In genomic region chr15:74593122-74593521, GRCh38 we compare ENCODE assay signal across 29 cellular contexts.
"Had no signal": no experiment of that assay in that cellular context is flagged by ENCODE, and none has a peak within 500 bp of the region (broad histone marks: within the 10 kb centered on the region; RNA-seq: fewer than 3 reads in every experiment).

No MANE protein-coding gene starts in this region.

- ATAC-seq: activated CD4-positive, CD25-positive, alpha-beta regulatory T cell treated with anti-CD3 and anti-CD28 coated beads, Interleukin-2, amount 50 U/mL, for 24 hours; activated CD8-positive, alpha-beta T cell treated with anti-CD3 and anti-CD28 coated beads, Interleukin-2, amount 10 ng/mL, durations not matched to agents 7 days and 5 days; foreskin keratinocyte; heart left ventricle; left colon; stimulated activated memory B cell treated with anti-CD40 and anti-IgM and Interleukin-4, amounts not matched to agents 10 μg/mL and 1 μg/mL and 100 μg/mL, for 72 hours; stimulated activated naive CD8-positive, alpha-beta T cell treated with anti-CD3 and anti-CD28 coated beads, Interleukin-15, amount 100 ng/mL, for 72 hours had no signal

- H3K27ac ChIP-seq: ascending aorta, esophagus muscularis mucosa, foreskin keratinocyte, heart left ventricle, ovary, sigmoid colon, WERI-Rb-1 had no signal

- DNase-seq: activated CD4-positive, alpha-beta T cell treated with anti-CD3 and anti-CD28 coated beads, Interleukin-2, amount 50 U/mL, for 1 hour; activated CD8-positive, alpha-beta T cell treated with anti-CD3 and anti-CD28 coated beads, Interleukin-2, amount 10 ng/mL, durations not matched to agents 7 days and 5 days; activated gamma-delta T cell; activated naive CD4-positive, alpha-beta T cell treated with anti-CD3 and anti-CD28 coated beads, Interleukin-2, amount 10 ng/mL, durations not matched to agents 7 days and 5 days; activated naive CD8-positive, alpha-beta T cell treated with anti-CD3 and anti-CD28 coated beads, Interleukin-2, amount 10 ng/mL, durations not matched to agents 7 days and 5 days; activated T-cell treated with anti-CD3 and anti-CD28 coated beads, Interleukin-2, amount 50 U/mL, for 1 hour; endodermal cell; foreskin keratinocyte; heart left ventricle; hypothalamus; immature natural killer cell; left colon; naive B cell; ovary; sigmoid colon; small intestine; stimulated activated CD4-positive, alpha-beta T cell treated with anti-CD3 and anti-CD28 coated beads, Interleukin-4, amount 100 ng/mL, for 24 hours; stimulated activated naive CD8-positive, alpha-beta T cell treated with anti-CD3 and anti-CD28 coated beads, Interleukin-15, amount 100 ng/mL, for 72 hours; substantia nigra; SW 1271; T-helper 9 cell; WERI-Rb-1 had no signal

- H3K4me3 ChIP-seq: ascending aorta, esophagus muscularis mucosa, heart left ventricle, ovary, sigmoid colon had no signal

- H3K27me3 ChIP-seq: ascending aorta, esophagus muscularis mucosa, foreskin keratinocyte, heart left ventricle, ovary, sigmoid colon had no signal

- H3K9me3 Mint-ChIP-seq: activated naive CD4-positive, alpha-beta T cell treated with anti-CD3 and anti-CD28 coated beads, Interleukin-2, amount 10 ng/mL, durations not matched to agents 7 days and 5 days; activated naive CD8-positive, alpha-beta T cell treated with anti-CD3 and anti-CD28 coated beads, Interleukin-2, amount 10 ng/mL, durations not matched to agents 7 days and 5 days; endodermal cell; immature natural killer cell; naive B cell; stimulated activated memory B cell treated with anti-CD40 and anti-IgM and Interleukin-4, amounts not matched to agents 10 μg/mL and 1 μg/mL and 100 μg/mL, for 72 hours; stimulated activated naive CD8-positive, alpha-beta T cell treated with anti-CD3 and anti-CD28 coated beads, Interleukin-15, amount 100 ng/mL, for 72 hours; T-helper 1 cell treated with Interleukin-12 subunit alpha and Interleukin-12 subunit beta and Interleukin-4 antibody, amounts not matched to agents 30 μg/mL and 1 μg/mL, for 36 hours had no signal

- H3K4me3 Mint-ChIP-seq: activated CD8-positive, alpha-beta T cell treated with anti-CD3 and anti-CD28 coated beads, Interleukin-2, amount 10 ng/mL, durations not matched to agents 7 days and 5 days; activated naive CD4-positive, alpha-beta T cell treated with anti-CD3 and anti-CD28 coated beads, Interleukin-2, amount 10 ng/mL, durations not matched to agents 7 days and 5 days; activated naive CD8-positive, alpha-beta T cell treated with anti-CD3 and anti-CD28 coated beads, Interleukin-2, amount 10 ng/mL, durations not matched to agents 7 days and 5 days; brain; endodermal cell; immature natural killer cell; naive B cell; stimulated activated memory B cell treated with anti-CD40 and anti-IgM and Interleukin-4, amounts not matched to agents 10 μg/mL and 1 μg/mL and 100 μg/mL, for 72 hours; stimulated activated naive CD8-positive, alpha-beta T cell treated with anti-CD3 and anti-CD28 coated beads, Interleukin-15, amount 100 ng/mL, for 72 hours; T-helper 1 cell treated with Interleukin-12 subunit alpha and Interleukin-12 subunit beta and Interleukin-4 antibody, amounts not matched to agents 30 μg/mL and 1 μg/mL, for 36 hours had no signal

- H3K36me3 ChIP-seq: ovary had no signal

- H3K27me3 Mint-ChIP-seq: activated naive CD4-positive, alpha-beta T cell treated with anti-CD3 and anti-CD28 coated beads, Interleukin-2, amount 10 ng/mL, durations not matched to agents 7 days and 5 days; activated naive CD8-positive, alpha-beta T cell treated with anti-CD3 and anti-CD28 coated beads, Interleukin-2, amount 10 ng/mL, durations not matched to agents 7 days and 5 days; naive B cell; progenitor cell of endocrine pancreas; stimulated activated memory B cell treated with anti-CD40 and anti-IgM and Interleukin-4, amounts not matched to agents 10 μg/mL and 1 μg/mL and 100 μg/mL, for 72 hours; stimulated activated naive CD8-positive, alpha-beta T cell treated with anti-CD3 and anti-CD28 coated beads, Interleukin-15, amount 100 ng/mL, for 72 hours had no signal

- H3K9me3 ChIP-seq: ascending aorta, esophagus muscularis mucosa, heart left ventricle, ovary, sigmoid colon had no signal

- H3K27ac Mint-ChIP-seq: activated naive CD4-positive, alpha-beta T cell treated with anti-CD3 and anti-CD28 coated beads, Interleukin-2, amount 10 ng/mL, durations not matched to agents 7 days and 5 days; activated naive CD8-positive, alpha-beta T cell treated with anti-CD3 and anti-CD28 coated beads, Interleukin-2, amount 10 ng/mL, durations not matched to agents 7 days and 5 days; brain; endodermal cell; immature natural killer cell; stimulated activated memory B cell treated with anti-CD40 and anti-IgM and Interleukin-4, amounts not matched to agents 10 μg/mL and 1 μg/mL and 100 μg/mL, for 72 hours; T-helper 1 cell treated with Interleukin-12 subunit alpha and Interleukin-12 subunit beta and Interleukin-4 antibody, amounts not matched to agents 30 μg/mL and 1 μg/mL, for 36 hours had no signal
